Comparison of ENCODE assay signal across 17 cellular contexts in genomic region chr6:35892482-35892881, GRCh38. TPM values are rescaled to one million over a fixed set of nuclear protein-coding genes. Genes with fewer than 3 reads are reported as not detected.
DNase-seq lines count a peak whose midpoint lies in the region; ATAC-seq, FAIRE-seq and TF ChIP-seq lines count a peak whose summit lies in the region.
"Had no signal": no experiment of that assay in that cellular context is flagged by ENCODE, and none has a peak within 500 bp of the region (broad histone marks: within the 10 kb centered on the region; RNA-seq: fewer than 3 reads in every experiment).

No MANE protein-coding gene starts in this region.

- no peak overlapping the region for H2AFZ ChIP-seq in smooth muscle cell (ENCODE audit: low read depth)
- H2AFZ ChIP-seq: GM23338 had no signal

- H3K36me3 Mint-ChIP-seq in activated CD4-positive, alpha-beta T cell treated with anti-CD3 and anti-CD28 coated beads, Interleukin-2, amount 10 ng/mL, durations not matched to agents 24 days and 14 days (ENCODE audit: low read depth), result peaks cover 41% of the 10 kb centered on the region

- WGBS in A549 (ENCODE audit: missing lambda C conversion rate), result 82% methylated on average over 5 of the region's 5 CpGs
- 87% methylated on average over 5 of the region's 5 CpGs for WGBS in smooth muscle cell (ENCODE audit: low lambda C conversion rate)

- no peak for TF ChIP-seq CTCF in A549 (IDR thresholded peaks at IDR 0.05)
- TF ChIP-seq CTCF in smooth muscle cell (IDR thresholded peaks at IDR 0.05; ENCODE audit: borderline replicate concordance, insufficient read depth, poor library complexity, severe bottlenecking), result no peak

- peaks cover 26% of the 10 kb centered on the region for H4K20me1 ChIP-seq in smooth muscle cell (ENCODE audit: low read depth)

- TF ChIP-seq RAD21 in A549 (conservative IDR thresholded peaks at IDR 0.05 in 1 of 2, IDR thresholded peaks at IDR 0.05 in 1 of 2), result no peak

- H3K27me3 ChIP-seq in smooth muscle cell (ENCODE audit: low read depth) (no peaks in the 10 kb centered on the region), MG63 (no peaks in the 10 kb centered on the region)
- H3K27me3 ChIP-seq: BLaER1 treated with 17β-estradiol and CSF1 and Interleukin-3, amounts not matched to agents 10 nM and 100 nM had no signal

- H3K4me3 ChIP-seq in A549, result no peak overlapping the region
- H3K4me3 ChIP-seq in smooth muscle cell, result no peak overlapping the region
- no peak overlapping the region for H3K4me3 ChIP-seq in MG63
- H3K4me3 ChIP-seq: BLaER1 treated with 17β-estradiol and CSF1 and Interleukin-3, amounts not matched to agents 10 nM and 100 nM; GM23338 had no signal

- intact Hi-C loops in activated CD4-positive, alpha-beta T cell treated with anti-CD3 and anti-CD28 coated beads, Interleukin-2, amount 10 ng/mL, durations not matched to agents 24 days and 14 days (cut with micrococcal nuclease), result no loop called here

- peaks cover 57% of the 10 kb centered on the region for H3K79me2 ChIP-seq in smooth muscle cell (ENCODE audit: low read depth)

- H3K9me3 Mint-ChIP-seq in activated CD4-positive, alpha-beta T cell treated with anti-CD3 and anti-CD28 coated beads, Interleukin-2, amount 10 ng/mL, durations not matched to agents 24 days and 14 days, result no peaks in the 10 kb centered on the region
- H3K9me3 Mint-ChIP-seq: CD8-positive, alpha-beta memory T cell; GM23338; H9 had no signal

- FAIRE-seq in A549 (lab: Jason Lieb, UNC) (peak; percentile 46), H54 (lab: Jason Lieb, UNC) (peak; percentile 95), islet of Langerhans (lab: Jason Lieb, UNC) (peak; percentile 83)
- FAIRE-seq: D721Med, G401.6, GM12891 had no signal

- no peak overlapping the region for H3K9ac ChIP-seq in smooth muscle cell (ENCODE audit: low read depth)
- H3K9ac ChIP-seq: BLaER1 treated with 17β-estradiol and CSF1 and Interleukin-3, amounts not matched to agents 10 nM and 100 nM had no signal

- no peak overlapping the region for H3K27ac Mint-ChIP-seq in activated CD4-positive, alpha-beta T cell treated with anti-CD3 and anti-CD28 coated beads, Interleukin-2, amount 10 ng/mL, durations not matched to agents 24 days and 14 days
- H3K27ac Mint-ChIP-seq: B cell had no signal

- POLR2A ChIA-PET in A549 (lab: Yijun Ruan, JAX), result no interaction called here

- H3K36me3 ChIP-seq in smooth muscle cell (ENCODE audit: low read depth) (no peaks in the 10 kb centered on the region), MG63 (peaks cover 21% of the 10 kb centered on the region)

- H3K4me2 ChIP-seq in A549 (no peak overlapping the region), smooth muscle cell (no peak overlapping the region)
- H3K4me2 ChIP-seq: GM23338 had no signal

- CTCF ChIA-PET in A549 (lab: Yijun Ruan, JAX), result interaction anchor here (1.0 kb wide), 1 partner anchor 41 kb away, joined by 3 read pairs; no protein-coding TSS in a partner anchor

- DNase-seq in A549 (ENCODE audit: low read depth in 1 of 2, low spot score in 1 of 2) (no peak), H54 (ENCODE audit: insufficient read length, low spot score) (no peak), smooth muscle cell (lab: John Stamatoyannopoulos, UW; ENCODE audit: unreplicated experiment) (no peak), MG63 (no peak), RKO (ENCODE audit: low spot score) (no peak)
- no peak for DNase-seq in activated CD4-positive, alpha-beta T cell treated with anti-CD3 and anti-CD28 coated beads, Interleukin-2, amount 10 ng/mL, durations not matched to agents 24 days and 14 days
- DNase-seq: 8988T; Caco-2; CD8-positive, alpha-beta memory T cell; H9 had no signal

- no peaks in the 10 kb centered on the region for H3K27me3 Mint-ChIP-seq in activated CD4-positive, alpha-beta T cell treated with anti-CD3 and anti-CD28 coated beads, Interleukin-2, amount 10 ng/mL, durations not matched to agents 24 days and 14 days
- H3K27me3 Mint-ChIP-seq: B cell; CD8-positive, alpha-beta memory T cell had no signal

- H3K4me1 ChIP-seq in A549, result no peaks in the 10 kb centered on the region
- H3K4me1 ChIP-seq in smooth muscle cell (ENCODE audit: low read depth), result peaks cover 4% of the 10 kb centered on the region

- no peak overlapping the region for H3K4me3 Mint-ChIP-seq in activated CD4-positive, alpha-beta T cell treated with anti-CD3 and anti-CD28 coated beads, Interleukin-2, amount 10 ng/mL, durations not matched to agents 24 days and 14 days
- H3K4me3 Mint-ChIP-seq: B cell; CD8-positive, alpha-beta memory T cell; GM23338; H9 had no signal

- no peak for TF ChIP-seq EP300 in A549 (IDR thresholded peaks at IDR 0.05)

- peaks cover 24% of the 10 kb centered on the region for H3K4me1 Mint-ChIP-seq in activated CD4-positive, alpha-beta T cell treated with anti-CD3 and anti-CD28 coated beads, Interleukin-2, amount 10 ng/mL, durations not matched to agents 24 days and 14 days

- TF ChIP-seq POLR2A in A549 (IDR thresholded peaks at IDR 0.05; ENCODE audit: low read length) (no peak), H54 (IDR thresholded peaks at IDR 0.05; ENCODE audit: low read depth, low read length) (no peak)

- H3F3A ChIP-seq in smooth muscle cell (ENCODE audit: low read depth), result no peaks in the 10 kb centered on the region

- ATAC-seq in A549, result no peak
- ATAC-seq: GM23338 had no signal

- no peak overlapping the region for H3K27ac ChIP-seq in A549
- H3K27ac ChIP-seq in smooth muscle cell (ENCODE audit: low read depth), result peak overlapping the region; percentile 63
- H3K27ac ChIP-seq: BLaER1 treated with 17β-estradiol and CSF1 and Interleukin-3, amounts not matched to agents 10 nM and 100 nM had no signal

- no peaks in the 10 kb centered on the region for H3K9me3 ChIP-seq in A549
- no peaks in the 10 kb centered on the region for H3K9me3 ChIP-seq in smooth muscle cell (replicated peaks; ENCODE audit: low read depth)
- H3K9me3 ChIP-seq in MG63, result no peaks in the 10 kb centered on the region
- H3K9me3 ChIP-seq: Caco-2 had no signal

TF ChIP-seq in A549, 52 proteins besides CTCF, POLR2A, EP300 and RAD21:
- TF ChIP-seq POLR2AphosphoS2 (conservative IDR thresholded peaks at IDR 0.05; ENCODE audit: low read length) (no peak), RCOR1 (IDR thresholded peaks at IDR 0.05; ENCODE audit: low read depth, low read length) (no peak), KDM1A (IDR thresholded peaks at IDR 0.05; ENCODE audit: low read depth) (no peak), RFX5 (IDR thresholded peaks at IDR 0.05) (no peak), ZC3H11A (IDR thresholded peaks at IDR 0.05) (no peak), BHLHE40 (IDR thresholded peaks at IDR 0.05; ENCODE audit: low read depth, low read length) (no peak), BCL3 (IDR thresholded peaks at IDR 0.05) (no peak)

RNA-seq across cellular contexts. Expression of gene SRPK1, which starts 28.4 kb away (rescaled TPM):
- polyA plus RNA-seq in A549 (2011; rRNA removed) (39.9 and 65.9 TPM in 2 replicates), A549 (2017; fragmentation: RNase III; extraction: RNeasy Plus Mini Kit Qiagen cat#74134 plus additional on column Dnase treatment) (46.2 to 54.0 TPM (median 46.9 TPM) in 3 replicates), smooth muscle cell (28.2 and 33.8 TPM in 2 replicates)
- 12.0 and 14.2 TPM in 2 replicates for polyA plus RNA-seq in A549 (2012; cell fraction: cytosol; rRNA removed)
- polyA plus RNA-seq in A549 (2012; cell fraction: nucleus; rRNA removed), result 12.1 and 20.0 TPM in 2 replicates
- 40.2 and 46.0 TPM in 2 replicates for polyA minus RNA-seq in A549 (2011; rRNA and poly(A)+ RNA removed)
- 45.7 and 57.8 TPM in 2 replicates for total RNA-seq in smooth muscle cell
- 20.7 and 46.6 TPM in 2 replicates for total RNA-seq in MG63 (2014; rRNA removed; shearing (Covaris generic); ENCODE audit: low replicate concordance)
- total RNA-seq in activated CD4-positive, alpha-beta T cell treated with anti-CD3 and anti-CD28 coated beads, Interleukin-2, amount 10 ng/mL, durations not matched to agents 24 days and 14 days, result 162 and 163 TPM in 2 replicates
